ENCODE assay signal across 21 cellular contexts in the genomic region with DNA sequence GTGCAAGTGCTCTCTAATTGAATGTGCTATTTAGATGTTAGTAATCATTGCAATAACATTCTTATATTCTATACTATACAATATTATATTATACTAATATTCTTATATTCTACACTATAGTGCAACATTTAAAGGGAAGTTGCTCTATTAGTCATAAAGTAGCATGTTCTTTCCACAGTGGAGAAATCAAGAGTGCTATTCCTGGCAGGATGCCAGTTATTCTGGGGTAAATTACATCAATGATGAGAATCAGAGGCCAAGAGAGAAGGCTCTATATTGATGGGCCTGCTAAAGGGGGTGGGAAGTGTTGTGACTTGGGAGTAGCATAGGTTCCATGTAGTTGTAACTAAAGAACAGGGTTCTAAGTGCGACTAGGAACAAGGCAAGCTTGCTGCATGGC.
DNase-seq lines count a peak whose midpoint lies in the region; ATAC-seq and TF ChIP-seq lines count a peak whose summit lies in the region.
"Had no signal": no experiment of that assay in that cellular context is flagged by ENCODE, and none has a peak within 500 bp of the region (broad histone marks: within the 10 kb centered on the region; RNA-seq: fewer than 3 reads in every experiment).

No MANE protein-coding gene starts in this region.

- CTCF ChIA-PET in mammary epithelial cell (lab: Charles Lee; ENCODE audit: low non-redundant PET): no interaction called here
- CTCF ChIA-PET in naive thymus-derived CD4-positive, alpha-beta T cell (lab: Charles Lee): no interaction called here
- CTCF ChIA-PET in A673 (lab: Charles Lee): no interaction called here

- H3K27me3 Mint-ChIP-seq in naive thymus-derived CD4-positive, alpha-beta T cell: peaks cover 0 to 4% (median 0%) of the 10 kb centered on the region in 5 donors
- H3K27me3 Mint-ChIP-seq: CD8-positive, alpha-beta memory T cell had no signal

- H3K79me2 ChIP-seq in GM23248 (ENCODE audit: insufficient read depth): no peaks in the 10 kb centered on the region
- H3K79me2 ChIP-seq in mammary epithelial cell (ENCODE audit: insufficient read depth, low read length): no peaks in the 10 kb centered on the region

- H3K4me2 ChIP-seq in GM23248 (ENCODE audit: unreplicated experiment) (no peak overlapping the region), mammary epithelial cell (ENCODE audit: insufficient read depth, low read depth, low read length) (no peak overlapping the region)
- H3K4me2 ChIP-seq: BLaER1, KMS-11 had no signal

- BruUV-seq in mammary epithelial cell (replicated peaks; lab: Mats Ljungman, UMichigan): no TSS peak
- no TSS peak for BruUV-seq in A673 (replicated peaks; lab: Mats Ljungman, UMichigan)

- dilution Hi-C loops in mammary epithelial cell (cut with HindIII; ENCODE audit: low sequenced_read_pairs): no loop called here

- no peaks in the 10 kb centered on the region for H3K36me3 ChIP-seq in GM23248 (ENCODE audit: low read depth)
- H3K36me3 ChIP-seq in mammary epithelial cell (ENCODE audit: insufficient read depth, low read length): no peaks in the 10 kb centered on the region
- no peaks in the 10 kb centered on the region for H3K36me3 ChIP-seq in naive thymus-derived CD4-positive, alpha-beta T cell (ENCODE audit: control insufficient read depth in 2 of 3, insufficient read depth in 3 of 3, low read length in 3 of 3)
- no peaks in the 10 kb centered on the region for H3K36me3 ChIP-seq in A673 (ENCODE audit: insufficient read depth, low read length, poor library complexity, severe bottlenecking)
- H3K36me3 ChIP-seq: BLaER1, SJSA1 had no signal

- peak; percentile 48 for ATAC-seq in naive thymus-derived CD4-positive, alpha-beta T cell
- ATAC-seq: HCT116 had no signal

- H3K9ac ChIP-seq in GM23248 (no peak overlapping the region), mammary epithelial cell (ENCODE audit: insufficient read depth, low read length) (no peak overlapping the region)
- H3K9ac ChIP-seq: BLaER1, KMS-11 had no signal

- DNase-seq in NCI-H82 (lab: John Stamatoyannopoulos, UW) (peak; percentile 34), NCI-H82 treated with DMSO at 0.1 percent for 48 hours (lab: John Stamatoyannopoulos, UW; ENCODE audit: unreplicated experiment) (no peak), GM23248 (peak; percentile 3), mammary epithelial cell (peak; percentile 6), kidney glomerular epithelial cell (lab: John Stamatoyannopoulos, UW) (no peak), A673 (ENCODE audit: low spot score) (no peak)
- DNase-seq in naive thymus-derived CD4-positive, alpha-beta T cell: no peak
- DNase-seq: Calu3; CD8-positive, alpha-beta memory T cell; DMS53; GDM1; NCI-H1436; NCI-H187 treated with DMSO at 0.1 percent for 48 hours; NCI-H2107; NCI-H2227 treated with DMSO at 0.1 percent for 48 hours; NCI-H510A; OCI-M1 had no signal

- no peak overlapping the region for H3K4me3 Mint-ChIP-seq in naive thymus-derived CD4-positive, alpha-beta T cell
- H3K4me3 Mint-ChIP-seq: CD8-positive, alpha-beta memory T cell had no signal

- 72 to 75% methylated on average over 1 of the region's 1 CpG for WGBS in GM23248 (ENCODE audit: low coverage in 1 of 2, low lambda C conversion rate in 2 of 2, missing lambda C conversion rate in 2 of 2), 2 experiments
- WGBS in mammary epithelial cell (ENCODE audit: low coverage, missing lambda C conversion rate): 75% methylated on average over 1 of the region's 1 CpG

- H3K4me1 ChIP-seq in GM23248 (ENCODE audit: insufficient read depth): no peaks in the 10 kb centered on the region
- no peaks in the 10 kb centered on the region for H3K4me1 ChIP-seq in mammary epithelial cell (ENCODE audit: insufficient read depth, low read length)
- no peaks in the 10 kb centered on the region for H3K4me1 ChIP-seq in naive thymus-derived CD4-positive, alpha-beta T cell (ENCODE audit: control insufficient read depth in 2 of 2, insufficient read depth in 2 of 2, low read length in 2 of 2)
- H3K4me1 ChIP-seq in A673 (ENCODE audit: insufficient read depth, low read length, poor library complexity, severe bottlenecking): peaks cover 24% of the 10 kb centered on the region
- H3K4me1 ChIP-seq: SJSA1 had no signal

- H3K4me3 ChIP-seq in GM23248 (no peak overlapping the region), mammary epithelial cell (replicated peaks in 1 of 3; ENCODE audit: insufficient read depth in 1 of 3, low read depth in 2 of 3, low read length in 3 of 3) (no peak overlapping the region), A673 (ENCODE audit: low read depth, low read length, poor library complexity, severe bottlenecking) (no peak overlapping the region)
- no peak overlapping the region for H3K4me3 ChIP-seq in naive thymus-derived CD4-positive, alpha-beta T cell (ENCODE audit: low read length)
- H3K4me3 ChIP-seq: BLaER1, SJSA1 had no signal

- H3K27ac ChIP-seq in GM23248 (no peak overlapping the region), mammary epithelial cell (ENCODE audit: insufficient read depth, low read depth, low read length) (no peak overlapping the region), A673 (ENCODE audit: low read depth, low read length, poor library complexity, severe bottlenecking) (no peak overlapping the region)
- no peak overlapping the region for H3K27ac ChIP-seq in naive thymus-derived CD4-positive, alpha-beta T cell (ENCODE audit: low read depth, low read length)
- H3K27ac ChIP-seq: BLaER1, KMS-11, SJSA1 had no signal

- intact Hi-C loops in mammary epithelial cell (cut with micrococcal nuclease) (no loop called here), A673 (cut with micrococcal nuclease; ENCODE audit: unreplicated experiment) (no loop called here)
- intact Hi-C loops in naive thymus-derived CD4-positive, alpha-beta T cell (cut with micrococcal nuclease): no loop called here

- no peaks in the 10 kb centered on the region for H3K9me2 ChIP-seq in GM23248 (ENCODE audit: insufficient read depth)

- no peaks in the 10 kb centered on the region for H3K36me3 Mint-ChIP-seq in naive thymus-derived CD4-positive, alpha-beta T cell
- H3K36me3 Mint-ChIP-seq: CD8-positive, alpha-beta memory T cell had no signal

- no peaks in the 10 kb centered on the region for H3F3A ChIP-seq in GM23248 (ENCODE audit: insufficient read depth)

- TF ChIP-seq CTCF in mammary epithelial cell (conservative IDR thresholded peaks at IDR 0.05 in 1 of 2, IDR thresholded peaks at IDR 0.05 in 1 of 2; ENCODE audit: extremely low read depth in 1 of 2, insufficient read depth in 1 of 2, low read depth in 1 of 2, low read length in 2 of 2): no peak
- TF ChIP-seq CTCF in A673 (conservative IDR thresholded peaks at IDR 0.05; ENCODE audit: low read depth, low read length): no peak

- no peaks in the 10 kb centered on the region; the same call in 1 of the 2 replicates for H3K27me3 ChIP-seq in GM23248 (replicated peaks; ENCODE audit: insufficient read depth)
- no peaks in the 10 kb centered on the region for H3K27me3 ChIP-seq in mammary epithelial cell (ENCODE audit: insufficient read depth, low read length)
- no peaks in the 10 kb centered on the region for H3K27me3 ChIP-seq in naive thymus-derived CD4-positive, alpha-beta T cell (ENCODE audit: control insufficient read depth in 2 of 2, insufficient read depth in 2 of 2, low read length in 2 of 2)
- peaks cover 5% of the 10 kb centered on the region for H3K27me3 ChIP-seq in A673 (replicated peaks; ENCODE audit: insufficient read depth, low read depth, low read length, poor library complexity)
- H3K27me3 ChIP-seq: BLaER1 had no signal

- no peaks in the 10 kb centered on the region for H3K4me1 Mint-ChIP-seq in naive thymus-derived CD4-positive, alpha-beta T cell
- H3K4me1 Mint-ChIP-seq: CD8-positive, alpha-beta memory T cell had no signal

- H3K27ac Mint-ChIP-seq in naive thymus-derived CD4-positive, alpha-beta T cell: no peak overlapping the region
- H3K27ac Mint-ChIP-seq: CD8-positive, alpha-beta memory T cell had no signal

- in situ Hi-C loops in GM23248 (cut with MboI): no loop called here
- in situ Hi-C loops in mammary epithelial cell (cut with MboI; ENCODE audit: low sequenced_read_pairs in 2 of 2): loop anchor here in 1 of 2 donors (25.0 kb wide), 1 partner anchor 531 kb away; no protein-coding TSS in a partner anchor

- POLR2A ChIA-PET in naive thymus-derived CD4-positive, alpha-beta T cell (lab: Charles Lee): no interaction called here
- POLR2A ChIA-PET in A673 (lab: Charles Lee; ENCODE audit: low non-redundant PET): no interaction called here

- H3K9me3 Mint-ChIP-seq in naive thymus-derived CD4-positive, alpha-beta T cell: peaks cover 0 to 2% (median 0%) of the 10 kb centered on the region in 11 donors
- H3K9me3 Mint-ChIP-seq: CD8-positive, alpha-beta memory T cell had no signal

- H2AFZ ChIP-seq in GM23248 (no peak overlapping the region), mammary epithelial cell (ENCODE audit: low read depth, low read length) (no peak overlapping the region)

- H4K20me1 ChIP-seq in GM23248 (ENCODE audit: insufficient read depth): no peaks in the 10 kb centered on the region
- no peaks in the 10 kb centered on the region for H4K20me1 ChIP-seq in mammary epithelial cell (ENCODE audit: insufficient read depth, low read length)
- H4K20me1 ChIP-seq: BLaER1 had no signal

- H3K9me3 ChIP-seq in GM23248 (ENCODE audit: low read depth) (no peaks in the 10 kb centered on the region), mammary epithelial cell (replicated peaks; ENCODE audit: insufficient read depth, low read length) (no peaks in the 10 kb centered on the region), A673 (ENCODE audit: low read depth, low read length, poor library complexity, severe bottlenecking) (no peaks in the 10 kb centered on the region)
- no peaks in the 10 kb centered on the region for H3K9me3 ChIP-seq in naive thymus-derived CD4-positive, alpha-beta T cell (ENCODE audit: control insufficient read depth in 2 of 3, low read length in 3 of 3)
- H3K9me3 ChIP-seq: BLaER1, SJSA1 had no signal

Comparison
In these comparisons a context has a peak if more than half of its experiments do, and no peak if none do; other contexts are left out.
1. DNase-seq: peak in NCI-H82 (single experiment), GM23248 (single experiment) and mammary epithelial cell (single experiment); none in NCI-H82 treated with DMSO at 0.1 percent for 48 hours (single experiment), naive thymus-derived CD4-positive, alpha-beta T cell (0 of 9), kidney glomerular epithelial cell (single experiment) and A673 (single experiment).